Comparison of ENCODE assay signal across 19 cellular contexts in genomic region chr16:10183606-10183959, GRCh38. TPM values are rescaled to one million over a fixed set of nuclear protein-coding genes. Genes with fewer than 3 reads are reported as not detected.
A peak's percentile ranks its signal among the peaks of the same experiment; 100 is the strongest.
DNase-seq lines count a peak whose midpoint lies in the region; ATAC-seq and TF ChIP-seq lines count a peak whose summit lies in the region.
"Had no signal": no experiment of that assay in that cellular context is flagged by ENCODE, and none has a peak within 500 bp of the region (broad histone marks: within the 10 kb centered on the region; RNA-seq: fewer than 3 reads in every experiment).

No MANE protein-coding gene starts in this region.

- no peak overlapping the region for H3K9ac ChIP-seq in iPS-20b (ENCODE audit: low read depth, low read length)

- CTCF ChIA-PET in activated B cell treated with CpG ODN at 0.5 μM for 24 hours (lab: Charles Lee) = interaction anchor here (0.7 to 1.2 kb wide), 2 partner anchors 11 to 1446 kb away, joined by 3 to 5 read pairs; no protein-coding TSS in a partner anchor
- CTCF ChIA-PET in CD4-positive, alpha-beta memory T cell (lab: Charles Lee; ENCODE audit: partially characterized antibody) = interaction anchor here (0.6 kb wide), 1 partner anchor 743 kb away, joined by 4 read pairs; no protein-coding TSS in a partner anchor
- CTCF ChIA-PET in MCF 10A (lab: Yijun Ruan, JAX) = interaction anchor here (0.5 to 0.6 kb wide), 2 partner anchors 331 to 1117 kb away, joined by 3 read pairs; no protein-coding TSS in a partner anchor

- no peaks in the 10 kb centered on the region for H3K9me3 ChIP-seq in iPS-20b (ENCODE audit: insufficient read depth, low read depth, low read length)
- H3K9me3 ChIP-seq in CD4-positive, alpha-beta memory T cell (ENCODE audit: control insufficient read depth in 1 of 2, low read length in 2 of 2) = no peaks in the 10 kb centered on the region
- H3K9me3 ChIP-seq: heart right ventricle, mucosa of descending colon, pancreas had no signal

- POLR2A ChIA-PET in activated B cell treated with CpG ODN at 0.5 μM for 24 hours (lab: Charles Lee) = interaction anchor here (0.6 kb wide), 1 partner anchor 1404 kb away, joined by 4 read pairs; no protein-coding TSS in a partner anchor
- POLR2A ChIA-PET in CD4-positive, alpha-beta memory T cell (lab: Charles Lee; ENCODE audit: partially characterized antibody) = no interaction called here
- POLR2A ChIA-PET in MCF 10A (lab: Yijun Ruan, JAX) = no interaction called here

- no TSS peak for BruUV-seq in MCF 10A (replicated peaks; lab: Mats Ljungman, UMichigan)

- H3K27ac Mint-ChIP-seq in GM23338 (no peak overlapping the region), activated B cell treated with CpG ODN at 0.5 μM for 24 hours (no peak overlapping the region), MCF 10A (ENCODE audit: low read depth, unreplicated experiment) (no peak overlapping the region)
- H3K27ac Mint-ChIP-seq in stimulated activated memory B cell treated with anti-CD40 and anti-IgM and Interleukin-4, amounts not matched to agents 10 μg/mL and 1 μg/mL and 100 μg/mL, for 72 hours = no peak overlapping the region
- no peak overlapping the region for H3K27ac Mint-ChIP-seq in CD4-positive, alpha-beta memory T cell
- H3K27ac Mint-ChIP-seq: activated CD4-positive, alpha-beta memory T cell treated with anti-CD3 and anti-CD28 coated beads, Interleukin-2, amount 10 ng/mL, durations not matched to agents 7 days and 5 days; activated naive CD8-positive, alpha-beta T cell treated with anti-CD3 and anti-CD28 coated beads, Interleukin-2, amount 10 ng/mL, durations not matched to agents 7 days and 5 days; activated T-cell treated with anti-CD3 and anti-CD28 coated beads, Interleukin-2, amount 50 U/mL, for 72 hours had no signal

- peak overlapping the region; percentile 94 for H3K4me2 ChIP-seq in GM23338

- peaks cover 6% of the 10 kb centered on the region; the same call in 1 of the 3 replicates for H3K4me1 Mint-ChIP-seq in GM23338
- H3K4me1 Mint-ChIP-seq in activated B cell treated with CpG ODN at 0.5 μM for 24 hours = peaks cover 24% of the 10 kb centered on the region
- peaks cover 25% of the 10 kb centered on the region for H3K4me1 Mint-ChIP-seq in stimulated activated memory B cell treated with anti-CD40 and anti-IgM and Interleukin-4, amounts not matched to agents 10 μg/mL and 1 μg/mL and 100 μg/mL, for 72 hours
- peaks cover 2 to 8% (median 6%) of the 10 kb centered on the region in 4 donors for H3K4me1 Mint-ChIP-seq in CD4-positive, alpha-beta memory T cell
- H3K4me1 Mint-ChIP-seq in MCF 10A (ENCODE audit: insufficient read depth, unreplicated experiment) = no peaks in the 10 kb centered on the region

- H3K79me2 ChIP-seq in GM23338 (replicated peaks; ENCODE audit: insufficient read depth) = no peaks in the 10 kb centered on the region

- H3K9me2 ChIP-seq in GM23338 (ENCODE audit: insufficient read depth) = no peaks in the 10 kb centered on the region

- no peak for ATAC-seq in GM23338
- no peak for ATAC-seq in activated B cell treated with CpG ODN at 0.5 μM for 24 hours (ENCODE audit: low read depth)
- ATAC-seq in stimulated activated memory B cell treated with anti-CD40 and anti-IgM and Interleukin-4, amounts not matched to agents 10 μg/mL and 1 μg/mL and 100 μg/mL, for 72 hours = no peak
- ATAC-seq: activated T-cell treated with anti-CD3 and anti-CD28 coated beads, Interleukin-2, amount 50 U/mL, for 72 hours; mucosa of descending colon had no signal

- no peaks in the 10 kb centered on the region; the same call in 2 of the 3 replicates for H3K9me3 Mint-ChIP-seq in GM23338
- H3K9me3 Mint-ChIP-seq in activated B cell treated with CpG ODN at 0.5 μM for 24 hours = peaks cover 2% of the 10 kb centered on the region
- H3K9me3 Mint-ChIP-seq in stimulated activated memory B cell treated with anti-CD40 and anti-IgM and Interleukin-4, amounts not matched to agents 10 μg/mL and 1 μg/mL and 100 μg/mL, for 72 hours = no peaks in the 10 kb centered on the region
- H3K9me3 Mint-ChIP-seq in CD4-positive, alpha-beta memory T cell = peaks cover 0 to 1% (median 0%) of the 10 kb centered on the region in 8 donors
- peaks cover 7% of the 10 kb centered on the region for H3K9me3 Mint-ChIP-seq in MCF 10A (ENCODE audit: unreplicated experiment)
- H3K9me3 Mint-ChIP-seq: activated CD4-positive, alpha-beta memory T cell treated with anti-CD3 and anti-CD28 coated beads, Interleukin-2, amount 10 ng/mL, durations not matched to agents 7 days and 5 days; activated naive CD8-positive, alpha-beta T cell treated with anti-CD3 and anti-CD28 coated beads, Interleukin-2, amount 10 ng/mL, durations not matched to agents 7 days and 5 days; activated T-cell treated with anti-CD3 and anti-CD28 coated beads, Interleukin-2, amount 50 U/mL, for 72 hours had no signal

- intact Hi-C loops in activated B cell treated with CpG ODN at 0.5 μM for 24 hours (cut with micrococcal nuclease) (loop anchor here (2.0 to 10.0 kb wide), 4 partner anchors 325 to 1289 kb away; no protein-coding TSS in a partner anchor), MCF 10A (cut with micrococcal nuclease) (loop anchor here (5.0 kb wide), 1 partner anchor 536 kb away; no protein-coding TSS in a partner anchor)
- intact Hi-C loops in CD4-positive, alpha-beta memory T cell (cut with micrococcal nuclease) = no loop called here

- peaks cover 3% of the 10 kb centered on the region; the same call in 1 of the 2 replicates for H4K20me1 ChIP-seq in GM23338 (replicated peaks; ENCODE audit: insufficient read depth)

- TF ChIP-seq CTCF in GM23338 (conservative IDR thresholded peaks at IDR 0.05; ENCODE audit: low read depth in 2 of 2) (no peak), activated B cell treated with CpG ODN at 0.5 μM for 24 hours (IDR thresholded peaks at IDR 0.05) (no peak), MCF 10A (IDR thresholded peaks at IDR 0.05; ENCODE audit: unreplicated experiment) (no peak)

- DNase-seq in GM23338 (ENCODE audit: low spot score) (peak; percentile 26), activated B cell treated with CpG ODN at 0.5 μM for 24 hours (no peak), MCF 10A (ENCODE audit: unreplicated experiment) (no peak), ureter (ENCODE audit: low spot score) (no peak), 8988T (no peak)
- DNase-seq in CD4-positive, alpha-beta memory T cell = no peak
- DNase-seq: activated CD4-positive, alpha-beta memory T cell treated with anti-CD3 and anti-CD28 coated beads, Interleukin-2, amount 10 ng/mL, durations not matched to agents 7 days and 5 days; activated naive CD8-positive, alpha-beta T cell treated with anti-CD3 and anti-CD28 coated beads, Interleukin-2, amount 10 ng/mL, durations not matched to agents 7 days and 5 days; activated T-cell treated with anti-CD3 and anti-CD28 coated beads, Interleukin-2, amount 50 U/mL, for 72 hours; effector CD8-positive, alpha-beta T cell; GF-D8; GOT3; Karpas-422; mucosa of descending colon had no signal

- H3K36me3 Mint-ChIP-seq in GM23338 (ENCODE audit: low read depth) (no peaks in the 10 kb centered on the region), activated B cell treated with CpG ODN at 0.5 μM for 24 hours (ENCODE audit: low read depth) (no peaks in the 10 kb centered on the region), MCF 10A (ENCODE audit: insufficient read depth, unreplicated experiment) (no peaks in the 10 kb centered on the region)
- no peaks in the 10 kb centered on the region for H3K36me3 Mint-ChIP-seq in stimulated activated memory B cell treated with anti-CD40 and anti-IgM and Interleukin-4, amounts not matched to agents 10 μg/mL and 1 μg/mL and 100 μg/mL, for 72 hours
- no peaks in the 10 kb centered on the region for H3K36me3 Mint-ChIP-seq in CD4-positive, alpha-beta memory T cell
- H3K36me3 Mint-ChIP-seq: activated naive CD8-positive, alpha-beta T cell treated with anti-CD3 and anti-CD28 coated beads, Interleukin-2, amount 10 ng/mL, durations not matched to agents 7 days and 5 days had no signal

- peaks cover 40% of the 10 kb centered on the region for H3K27me3 Mint-ChIP-seq in GM23338 (ENCODE audit: insufficient read depth, low read depth, poor library complexity)
- peaks cover 48% of the 10 kb centered on the region for H3K27me3 Mint-ChIP-seq in activated B cell treated with CpG ODN at 0.5 μM for 24 hours
- peaks cover 81% of the 10 kb centered on the region for H3K27me3 Mint-ChIP-seq in stimulated activated memory B cell treated with anti-CD40 and anti-IgM and Interleukin-4, amounts not matched to agents 10 μg/mL and 1 μg/mL and 100 μg/mL, for 72 hours
- peaks cover 26 to 32% of the 10 kb centered on the region in 2 donors for H3K27me3 Mint-ChIP-seq in CD4-positive, alpha-beta memory T cell
- no peaks in the 10 kb centered on the region for H3K27me3 Mint-ChIP-seq in MCF 10A (ENCODE audit: insufficient read depth, unreplicated experiment)

- H3K36me3 ChIP-seq in GM23338 (ENCODE audit: insufficient read depth) (no peaks in the 10 kb centered on the region), iPS-20b (ENCODE audit: insufficient read depth, low read depth, low read length) (no peaks in the 10 kb centered on the region)
- no peaks in the 10 kb centered on the region for H3K36me3 ChIP-seq in CD4-positive, alpha-beta memory T cell (ENCODE audit: insufficient read depth, low read length)
- H3K36me3 ChIP-seq: cardiac muscle cell, heart right ventricle, pancreas had no signal

- H2AFZ ChIP-seq in GM23338 = peak overlapping the region; percentile 96

- H3K4me3 Mint-ChIP-seq in GM23338 (peak overlapping the region; percentile 76), activated B cell treated with CpG ODN at 0.5 μM for 24 hours (peak overlapping the region; percentile 71), MCF 10A (ENCODE audit: unreplicated experiment) (no peak overlapping the region)
- peak overlapping the region; percentile 64 for H3K4me3 Mint-ChIP-seq in stimulated activated memory B cell treated with anti-CD40 and anti-IgM and Interleukin-4, amounts not matched to agents 10 μg/mL and 1 μg/mL and 100 μg/mL, for 72 hours
- H3K4me3 Mint-ChIP-seq in CD4-positive, alpha-beta memory T cell = peak overlapping the region in 3 of 8 donors; percentile 0 to 32 (median 28)
- H3K4me3 Mint-ChIP-seq: activated CD4-positive, alpha-beta memory T cell treated with anti-CD3 and anti-CD28 coated beads, Interleukin-2, amount 10 ng/mL, durations not matched to agents 7 days and 5 days; activated naive CD8-positive, alpha-beta T cell treated with anti-CD3 and anti-CD28 coated beads, Interleukin-2, amount 10 ng/mL, durations not matched to agents 7 days and 5 days had no signal

- H3K4me1 ChIP-seq in GM23338 (ENCODE audit: insufficient read depth) = peaks cover 3% of the 10 kb centered on the region; the same call in 1 of the 2 replicates
- no peaks in the 10 kb centered on the region for H3K4me1 ChIP-seq in iPS-20b (ENCODE audit: insufficient read depth, low read length)
- no peaks in the 10 kb centered on the region for H3K4me1 ChIP-seq in CD4-positive, alpha-beta memory T cell (ENCODE audit: insufficient read depth, low read length)
- H3K4me1 ChIP-seq: pancreas had no signal

- peak overlapping the region; percentile 84 for H3K4me3 ChIP-seq in GM23338
- H3K4me3 ChIP-seq in iPS-20b (ENCODE audit: low read length) = peak overlapping the region; percentile 71; the same call in 1 of the 2 replicates
- no peak overlapping the region for H3K4me3 ChIP-seq in CD4-positive, alpha-beta memory T cell (ENCODE audit: low read length in 2 of 2)
- H3K4me3 ChIP-seq: mucosa of descending colon had no signal

- H3K27me3 ChIP-seq in GM23338 (ENCODE audit: insufficient read depth) (peaks cover 74% of the 10 kb centered on the region), iPS-20b (ENCODE audit: insufficient read depth, low read length) (peaks cover 76% of the 10 kb centered on the region)
- H3K27me3 ChIP-seq in CD4-positive, alpha-beta memory T cell (ENCODE audit: insufficient read depth, low read length) = no peaks in the 10 kb centered on the region

- no peak overlapping the region for H3K27ac ChIP-seq in GM23338 (ENCODE audit: low read depth)
- H3K27ac ChIP-seq in iPS-20b (ENCODE audit: low read length) = no peak overlapping the region
- H3K27ac ChIP-seq in CD4-positive, alpha-beta memory T cell (ENCODE audit: low read depth, low read length) = no peak overlapping the region
- H3K27ac ChIP-seq: cardiac muscle cell, heart right ventricle, pancreas had no signal

- no peaks in the 10 kb centered on the region for H3F3A ChIP-seq in GM23338 (replicated peaks; ENCODE audit: low read depth)

RNA-seq across cellular contexts. Expression of gene GRIN2A, which starts 1.4 kb away (rescaled TPM):
- total RNA-seq in GM23338 (2014; rRNA removed; shearing (Covaris generic)) = 5.0 and 5.1 TPM in 2 replicates
- polyA plus RNA-seq in GM23338 (2016; fragmentation: Nextera tagmentation; extraction: Ambion mirVana) = 0.89 and 0.92 TPM in 2 replicates
- total RNA-seq in activated B cell treated with CpG ODN at 0.5 μM for 24 hours (0.76 and 1.5 TPM in 2 replicates), MCF 10A (2022) (not detected in 2 replicates), ureter (0.81 TPM)
- total RNA-seq in CD4-positive, alpha-beta memory T cell = not detected
- polyA plus RNA-seq in CD4-positive, alpha-beta memory T cell = not detected
- total RNA-seq: activated CD4-positive, alpha-beta memory T cell treated with anti-CD3 and anti-CD28 coated beads, Interleukin-2, amount 10 ng/mL, durations not matched to agents 7 days and 5 days; activated naive CD8-positive, alpha-beta T cell treated with anti-CD3 and anti-CD28 coated beads, Interleukin-2, amount 10 ng/mL, durations not matched to agents 7 days and 5 days; activated T-cell treated with anti-CD3 and anti-CD28 coated beads, Interleukin-2, amount 50 U/mL, for 72 hours had no signal

Comparison
In these comparisons a context has a peak if more than half of its experiments do, and no peak if none do; other contexts are left out.
1. H3K4me3 ChIP-seq: peak in GM23338 (single experiment) and iPS-20b (single experiment); none in CD4-positive, alpha-beta memory T cell (0 of 2).